11 cellular contexts compared by ENCODE assay signal in the genomic region with DNA sequence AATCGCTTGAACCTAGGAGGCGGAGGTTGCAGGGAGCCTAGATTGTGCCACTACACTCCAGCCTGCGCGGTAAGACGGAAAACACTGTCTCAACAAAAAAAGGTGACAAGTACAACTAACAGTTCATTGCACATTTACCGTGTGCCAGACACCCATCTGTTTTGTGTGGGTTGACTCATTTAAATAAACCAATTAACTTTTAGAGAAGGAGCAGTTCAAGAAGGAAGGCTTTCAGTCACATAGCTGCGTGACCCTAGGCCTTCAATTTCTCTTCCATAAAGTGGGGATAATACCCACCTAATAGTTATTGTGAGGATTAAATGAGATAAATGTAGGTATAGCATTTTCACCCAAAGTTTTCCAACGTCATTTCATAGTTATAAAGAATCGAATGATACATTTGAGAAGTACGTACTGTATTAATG. TPM values are rescaled to one million over a fixed set of nuclear protein-coding genes. Genes with fewer than 3 reads are reported as not detected.
DNase-seq lines count a peak whose midpoint lies in the region; ATAC-seq, FAIRE-seq and TF ChIP-seq lines count a peak whose summit lies in the region.
"Had no signal": no experiment of that assay in that cellular context is flagged by ENCODE, and none has a peak within 500 bp of the region (broad histone marks: within the 10 kb centered on the region; RNA-seq: fewer than 3 reads in every experiment).

No MANE protein-coding gene starts in this region.

- H3K36me3 ChIP-seq in Peyer's patch (no peaks in the 10 kb centered on the region), astrocyte (ENCODE audit: insufficient read depth, low read length) (no peaks in the 10 kb centered on the region), rectal smooth muscle tissue (ENCODE audit: control insufficient read depth, insufficient read depth, low read length) (no peaks in the 10 kb centered on the region)
- H3K36me3 ChIP-seq: cardiac muscle cell had no signal

- no peak overlapping the region for H3K4me2 ChIP-seq in astrocyte (ENCODE audit: low read length)

- H3K27me3 ChIP-seq in Peyer's patch (no peaks in the 10 kb centered on the region), astrocyte (ENCODE audit: insufficient read depth, low read length) (peaks cover 21% of the 10 kb centered on the region), rectal smooth muscle tissue (ENCODE audit: control insufficient read depth, insufficient read depth, low read length) (peaks cover 3% of the 10 kb centered on the region)

- TF ChIP-seq CTCF in Peyer's patch (IDR thresholded peaks at IDR 0.05) (no peak), astrocyte (IDR thresholded peaks at IDR 0.05; ENCODE audit: insufficient read depth, low read depth, low read length) (no peak)

- H3K79me2 ChIP-seq in astrocyte (ENCODE audit: insufficient read depth, low read length), result no peaks in the 10 kb centered on the region

- peak; percentile 26 to 28 for DNase-seq in activated CD4-positive, alpha-beta T cell treated with anti-CD3 and anti-CD28 coated beads for 4 hours
- DNase-seq in activated CD4-positive, alpha-beta T cell treated with anti-CD3 and anti-CD28 coated beads, Interleukin-2, amount 50 U/mL, for 4 hours, result no peak
- DNase-seq in Peyer's patch (no peak), astrocyte (ENCODE audit: low read depth) (no peak), COLO668 (lab: John Stamatoyannopoulos, UW; ENCODE audit: unreplicated experiment) (no peak)
- DNase-seq: Karpas-422, trophoblast cell had no signal

- H2AFZ ChIP-seq in astrocyte (ENCODE audit: low read depth, low read length), result no peak overlapping the region

- H3K4me1 ChIP-seq in Peyer's patch (peaks cover 8 to 29% (median 18%) of the 10 kb centered on the region in 4 donors), astrocyte (ENCODE audit: insufficient read depth, low read length) (peaks cover 7% of the 10 kb centered on the region), rectal smooth muscle tissue (ENCODE audit: control insufficient read depth, insufficient read depth, low read length) (peaks cover 2% of the 10 kb centered on the region)

- ATAC-seq in GM21367 (IDR thresholded peaks at IDR 0.05; ENCODE audit: unreplicated experiment) (no peak), HG02885 (IDR thresholded peaks at IDR 0.05; ENCODE audit: poor library complexity, unreplicated experiment) (no peak)

- TF ChIP-seq POLR2A in Peyer's patch (IDR thresholded peaks at IDR 0.05), result no peak

- no peak for FAIRE-seq in astrocyte (lab: Jason Lieb, UNC)

- no peak overlapping the region for H3K9ac ChIP-seq in astrocyte (ENCODE audit: low read length)
- no peak overlapping the region for H3K9ac ChIP-seq in rectal smooth muscle tissue (ENCODE audit: low read length)

- no peaks in the 10 kb centered on the region for H3K9me3 Mint-ChIP-seq in astrocyte (ENCODE audit: unreplicated experiment)

- H3K27ac Mint-ChIP-seq in astrocyte (ENCODE audit: unreplicated experiment), result no peak overlapping the region

- H3K27me3 Mint-ChIP-seq in astrocyte (ENCODE audit: low read depth, unreplicated experiment), result peaks cover 40% of the 10 kb centered on the region

- H3K4me3 Mint-ChIP-seq in astrocyte (ENCODE audit: unreplicated experiment), result peak overlapping the region; percentile 69

- H3K4me3 ChIP-seq in Peyer's patch (peak overlapping the region in 1 of 4 donors; percentile 54), astrocyte (ENCODE audit: insufficient read depth, low read depth, low read length) (no peak overlapping the region), rectal smooth muscle tissue (ENCODE audit: low read length) (peak overlapping the region; percentile 58)

- no peaks in the 10 kb centered on the region for H4K20me1 ChIP-seq in astrocyte (ENCODE audit: insufficient read depth, low read length)

- H3K27ac ChIP-seq in Peyer's patch, result peak overlapping the region; percentile 90 to 97 (median 94)
- H3K27ac ChIP-seq in astrocyte (ENCODE audit: low read depth, low read length), result no peak overlapping the region
- no peak overlapping the region for H3K27ac ChIP-seq in rectal smooth muscle tissue (ENCODE audit: low read depth, low read length)
- H3K27ac ChIP-seq: cardiac muscle cell had no signal

- no peaks in the 10 kb centered on the region for H3K9me3 ChIP-seq in Peyer's patch
- no peaks in the 10 kb centered on the region for H3K9me3 ChIP-seq in astrocyte (ENCODE audit: insufficient read depth, low read depth, low read length)

- H3K4me1 Mint-ChIP-seq in astrocyte (ENCODE audit: low read depth, unreplicated experiment), result no peaks in the 10 kb centered on the region

- no peaks in the 10 kb centered on the region for H3K36me3 Mint-ChIP-seq in astrocyte (ENCODE audit: low read depth, unreplicated experiment)

RNA-seq across cellular contexts. Expression of a gene that starts 52.3 kb away (rescaled TPM):
- total RNA-seq in Peyer's patch, result 10 to 100 TPM; 38.0 to 59.3 (median 38.8) TPM
- 4.9 and 5.4 TPM in 2 replicates for total RNA-seq in astrocyte

Comparison
In these comparisons a context has a peak if more than half of its experiments do, and no peak if none do; other contexts are left out.
1. DNase-seq: peak in activated CD4-positive, alpha-beta T cell treated with anti-CD3 and anti-CD28 coated beads for 4 hours (2 of 2); none in activated CD4-positive, alpha-beta T cell treated with anti-CD3 and anti-CD28 coated beads, Interleukin-2, amount 50 U/mL, for 4 hours (0 of 2), Peyer's patch (0 of 3), astrocyte (single experiment) and COLO668 (single experiment).
2. H3K27ac ChIP-seq: peak in Peyer's patch (4 of 4); none in astrocyte (single experiment) and rectal smooth muscle tissue (single experiment).